ENCODE assay signal across 8 cellular contexts in genomic region chr15:82809308-82810060, GRCh38. TPM values are rescaled to one million over a fixed set of nuclear protein-coding genes. Genes with fewer than 3 reads are reported as not detected.
DNase-seq lines count a peak whose midpoint lies in the region; ATAC-seq, FAIRE-seq and TF ChIP-seq lines count a peak whose summit lies in the region.

Gene WHAMM (plus strand): TSS chr15:82809628. CDS start chr15:82809727, 99 bp downstream.

- H3K9me3 Mint-ChIP-seq in Calu3 (ENCODE audit: low read depth, unreplicated experiment): no peaks in the 10 kb centered on the region

- ATAC-seq in GM21390 (IDR thresholded peaks at IDR 0.05; ENCODE audit: unreplicated experiment): peak; percentile 74

- intact Hi-C loops in Calu3 (cut with micrococcal nuclease; ENCODE audit: unreplicated experiment): loop anchor here (2.0 to 5.0 kb wide), 2 partner anchors 59 to 162 kb away; partner anchors contain the start of gene CPEB1

- H3K9ac ChIP-seq in HUES48 (ENCODE audit: low read depth, low read length) (peak within 1 kb of the TSS; percentile 39; the same call in 1 of the 2 replicates), NT2/D1 (ENCODE audit: insufficient read length, low read depth) (peak within 1 kb of the TSS; percentile 93)

- FAIRE-seq in endometrium (lab: Jason Lieb, UNC): peak; percentile 90

- H3K36me3 ChIP-seq in HUES48 (ENCODE audit: control insufficient read depth, insufficient read depth, low read length) (peaks cover 8% of the 10 kb centered on the region), NT2/D1 (ENCODE audit: insufficient read depth, insufficient read length, low read length) (peaks cover 16% of the 10 kb centered on the region), mesodermal cell (ENCODE audit: control insufficient read depth, insufficient read depth, low read length) (peaks cover 21% of the 10 kb centered on the region)

- no peaks in the 10 kb centered on the region for H3K27me3 ChIP-seq in HUES48 (ENCODE audit: control insufficient read depth, insufficient read depth, low read length)
- H3K27me3 ChIP-seq in NT2/D1 (ENCODE audit: insufficient read depth, insufficient read length): no peaks in the 10 kb centered on the region

- no peak for TF ChIP-seq CTCF in Calu3 (IDR thresholded peaks at IDR 0.05; ENCODE audit: unreplicated experiment)

- H3K36me3 Mint-ChIP-seq in Calu3 (ENCODE audit: insufficient read depth, unreplicated experiment): peaks cover 50% of the 10 kb centered on the region

- H3K4me3 ChIP-seq in HUES48 (ENCODE audit: low read depth, low read length) (peak within 1 kb of the TSS; percentile 83), NT2/D1 (ENCODE audit: insufficient read length, low read depth) (peak within 1 kb of the TSS; percentile 94), mesodermal cell (ENCODE audit: extremely low read depth, insufficient read depth, low read length, poor library complexity, severe bottlenecking) (peak within 1 kb of the TSS; percentile 70)

- H3K27ac ChIP-seq in HUES48 (ENCODE audit: low read depth, low read length) (peak within 1 kb of the TSS; percentile 88), mesodermal cell (ENCODE audit: low read depth, low read length, severe bottlenecking) (peak within 1 kb of the TSS; percentile 91)

- DNase-seq in Calu3 (peak; percentile 99), NT2/D1 (ENCODE audit: low read depth, low spot score) (peak; percentile 95)
- DNase-seq in activated CD8-positive, alpha-beta memory T cell treated with anti-CD3 and anti-CD28 coated beads, Interleukin-2, amount 50 U/mL, for 24 hours (ENCODE audit: extremely low read depth): peak; percentile 95
- DNase-seq in stimulated activated CD8-positive, alpha-beta memory T cell treated with anti-CD3 and anti-CD28 coated beads, Interleukin-15, amount 100 ng/mL, for 4 hours (ENCODE audit: low read depth in 2 of 2): peak; percentile 84 to 91

- no peaks in the 10 kb centered on the region for H3K27me3 Mint-ChIP-seq in Calu3 (ENCODE audit: unreplicated experiment)

- peaks cover 12% of the 10 kb centered on the region for H3K4me1 Mint-ChIP-seq in Calu3 (ENCODE audit: low read depth, unreplicated experiment)

- H3K4me1 ChIP-seq in HUES48 (ENCODE audit: control insufficient read depth, insufficient read depth, low read length) (peaks cover 16% of the 10 kb centered on the region), NT2/D1 (ENCODE audit: insufficient read depth, insufficient read length) (no peaks in the 10 kb centered on the region), mesodermal cell (ENCODE audit: control insufficient read depth, insufficient read depth, low read length, poor library complexity, severe bottlenecking) (no peaks in the 10 kb centered on the region)

- WGBS in mesodermal cell (ENCODE audit: insufficient coverage in 2 of 2), 2 experiments: 0% methylated on average over 32 to 62 of the region's 67 CpGs

- peak within 1 kb of the TSS; percentile 92 for H3K27ac Mint-ChIP-seq in Calu3 (ENCODE audit: unreplicated experiment)

- peak within 1 kb of the TSS; percentile 96 for H3K4me3 Mint-ChIP-seq in Calu3 (ENCODE audit: low read depth, unreplicated experiment)

- CTCF ChIA-PET in Calu3 (lab: Charles Lee): interaction anchor here (0.6 to 1.6 kb wide), 4 partner anchors 13 to 225 kb away, joined by 3 to 6 read pairs (median 4); no protein-coding TSS in a partner anchor

- BruUV-seq in Calu3 (replicated peaks; lab: Mats Ljungman, UMichigan): no TSS peak

- no peaks in the 10 kb centered on the region for H3K9me3 ChIP-seq in HUES48 (ENCODE audit: control insufficient read depth, insufficient read depth, low read length)
- H3K9me3 ChIP-seq in NT2/D1 (ENCODE audit: insufficient read depth, low read length): no peaks in the 10 kb centered on the region
- no peaks in the 10 kb centered on the region for H3K9me3 ChIP-seq in mesodermal cell (ENCODE audit: control insufficient read depth, low read length)

RNA-seq across cellular contexts. Expression of gene WHAMM, which starts in this region (rescaled TPM):
- total RNA-seq in Calu3 (2022): 12.1 and 12.5 TPM in 2 replicates
- 4.4 TPM for polyA plus RNA-seq in mesodermal cell (2013, experiment 1 of 2)
- 5.9 TPM for polyA plus RNA-seq in mesodermal cell (2013, experiment 2 of 2)

Comparison
In these comparisons a context has a peak if more than half of its experiments do, and no peak if none do; other contexts are left out.
1. Peak in every context shown above with its lines: DNase-seq, ATAC-seq, H3K4me3 ChIP-seq and H3K27ac ChIP-seq.